ENCODE assay signal across 2 cellular contexts in genomic region chr7:130941322-130942210, GRCh38.
TF ChIP-seq lines count a peak whose summit lies in the region.

No MANE protein-coding gene starts in this region.

TF ChIP-seq in K562, 482 proteins besides CTCF, POLR2A, EP300 and RAD21 (continued from another document and continues in another):
- TF ChIP-seq MGA (IDR thresholded peaks at IDR 0.05) (peak; percentile 79), SMARCA5 (IDR thresholded peaks at IDR 0.05) (no peak), CLOCK (CRISPR knock-in tag; IDR thresholded peaks at IDR 0.05; ENCODE audit: borderline replicate concordance) (no peak), TAF7 (tag; IDR thresholded peaks at IDR 0.05) (peak; percentile 34), MXI1 (IDR thresholded peaks at IDR 0.05; ENCODE audit: low read depth, low read length) (peak; percentile 75; the same call in 1 of the 2 replicates)
- TF ChIP-seq, protein P1, sequence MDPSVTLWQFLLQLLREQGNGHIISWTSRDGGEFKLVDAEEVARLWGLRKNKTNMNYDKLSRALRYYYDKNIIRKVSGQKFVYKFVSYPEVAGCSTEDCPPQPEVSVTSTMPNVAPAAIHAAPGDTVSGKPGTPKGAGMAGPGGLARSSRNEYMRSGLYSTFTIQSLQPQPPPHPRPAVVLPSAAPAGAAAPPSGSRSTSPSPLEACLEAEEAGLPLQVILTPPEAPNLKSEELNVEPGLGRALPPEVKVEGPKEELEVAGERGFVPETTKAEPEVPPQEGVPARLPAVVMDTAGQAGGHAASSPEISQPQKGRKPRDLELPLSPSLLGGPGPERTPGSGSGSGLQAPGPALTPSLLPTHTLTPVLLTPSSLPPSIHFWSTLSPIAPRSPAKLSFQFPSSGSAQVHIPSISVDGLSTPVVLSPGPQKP (CRISPR knock-in tag; IDR thresholded peaks at IDR 0.05): no peak

TF ChIP-seq in liver, 16 proteins besides CTCF, POLR2A, EP300 and RAD21 (continued from another document):
- peak; percentile 57 for TF ChIP-seq REST (IDR thresholded peaks at IDR 0.05)
- TF ChIP-seq ATF3 (IDR thresholded peaks at IDR 0.05): no peak
- TF ChIP-seq GABPA (IDR thresholded peaks at IDR 0.05 in 1 of 2, conservative IDR thresholded peaks at IDR 0.05 in 1 of 2): peak in 1 of 2 donors; percentile 4
- no peak for TF ChIP-seq FOXA1 (IDR thresholded peaks at IDR 0.05)
- TF ChIP-seq YY1 (IDR thresholded peaks at IDR 0.05): no peak
